Comparison of ENCODE assay signal across 19 cellular contexts in the genomic region with DNA sequence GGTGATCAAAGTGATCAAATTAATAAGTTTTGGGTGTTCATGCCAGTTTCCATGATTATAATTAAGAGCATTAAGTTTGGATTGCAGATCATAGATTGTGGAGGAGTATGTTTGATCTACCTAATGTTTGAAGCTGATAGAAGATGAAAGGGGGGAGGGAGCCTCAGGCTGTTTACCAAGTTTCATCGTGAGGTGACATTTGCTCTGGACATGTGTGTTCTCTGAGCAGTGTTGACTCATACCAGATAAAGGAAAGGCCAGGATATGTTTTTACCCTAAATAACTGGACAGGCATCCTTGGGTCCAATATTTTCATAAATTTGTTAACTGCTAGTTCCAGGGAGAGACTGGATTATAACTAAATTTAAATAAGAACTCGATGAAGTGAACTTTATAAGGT. TPM values are rescaled to one million over a fixed set of nuclear protein-coding genes. Genes with fewer than 3 reads are reported as not detected.
DNase-seq lines count a peak whose midpoint lies in the region; ATAC-seq and TF ChIP-seq lines count a peak whose summit lies in the region.
"Had no signal": no experiment of that assay in that cellular context is flagged by ENCODE, and none has a peak within 500 bp of the region (broad histone marks: within the 10 kb centered on the region; RNA-seq: fewer than 3 reads in every experiment).

No MANE protein-coding gene starts in this region.

- no peak for TF ChIP-seq POLR2A in body of pancreas (IDR thresholded peaks at IDR 0.05)

- intact Hi-C loops in body of pancreas (cut with DNase I): no loop called here

- TF ChIP-seq RAD21 in liver (IDR thresholded peaks at IDR 0.05): peak in 1 of 2 donors; percentile 18

- no peak overlapping the region for H3K27ac Mint-ChIP-seq in natural killer cell treated with Interleukin-12 subunit alpha and Interleukin-12 subunit beta and Interleukin-15 and Interleukin-18, amount 100 ng/mL, for 72 hours
- H3K27ac Mint-ChIP-seq: CD8-positive, alpha-beta memory T cell had no signal

- 8 to 23% methylated on average over 2 of the region's 2 CpGs for WGBS in body of pancreas, 2 donors
- 31% methylated on average over 2 of the region's 2 CpGs for WGBS in liver

- H3K9me3 Mint-ChIP-seq in natural killer cell treated with Interleukin-12 subunit alpha and Interleukin-12 subunit beta and Interleukin-15 and Interleukin-18, amount 100 ng/mL, for 72 hours: peaks cover 2% of the 10 kb centered on the region

- peak overlapping the region; percentile 80 to 91 (median 84) for H3K27ac ChIP-seq in body of pancreas
- H3K27ac ChIP-seq in liver (ENCODE audit: low read depth in 1 of 2, low read length in 2 of 2): no peak overlapping the region
- H3K27ac ChIP-seq: HL-60, PC-9, RWPE1 had no signal

- no peak overlapping the region for H3K4me3 Mint-ChIP-seq in natural killer cell treated with Interleukin-12 subunit alpha and Interleukin-12 subunit beta and Interleukin-15 and Interleukin-18, amount 100 ng/mL, for 72 hours
- H3K4me3 Mint-ChIP-seq: CD8-positive, alpha-beta memory T cell had no signal

- peaks cover 58% of the 10 kb centered on the region for H3K4me1 ChIP-seq in body of pancreas
- H3K4me1 ChIP-seq in liver (ENCODE audit: control insufficient read depth in 4 of 4, insufficient read depth in 4 of 4, low read length in 3 of 4): peaks cover under 1 to 28% (median 18%) of the 10 kb centered on the region in 4 donors

- no peak overlapping the region for H3K4me3 ChIP-seq in body of pancreas
- no peak overlapping the region for H3K4me3 ChIP-seq in liver (ENCODE audit: low read depth in 1 of 3, low read length in 3 of 3)
- H3K4me3 ChIP-seq: PC-9 had no signal

- TF ChIP-seq CTCF in body of pancreas (IDR thresholded peaks at IDR 0.05) (no peak), liver (IDR thresholded peaks at IDR 0.05; ENCODE audit: low read depth, low read length, missing input control) (no peak), GM20000 (IDR thresholded peaks at IDR 0.05; ENCODE audit: extremely low read depth, missing control alignments) (no peak)

- H3K9ac ChIP-seq in liver (ENCODE audit: low read depth in 1 of 2, low read length in 2 of 2): no peak overlapping the region
- H3K9ac ChIP-seq: SK-N-SH had no signal

- H3K4me1 Mint-ChIP-seq in natural killer cell treated with Interleukin-12 subunit alpha and Interleukin-12 subunit beta and Interleukin-15 and Interleukin-18, amount 100 ng/mL, for 72 hours (ENCODE audit: low read depth in 2 of 2): peaks cover 13 to 19% of the 10 kb centered on the region in 2 donors

- peaks cover 4% of the 10 kb centered on the region for H3K36me3 Mint-ChIP-seq in natural killer cell treated with Interleukin-12 subunit alpha and Interleukin-12 subunit beta and Interleukin-15 and Interleukin-18, amount 100 ng/mL, for 72 hours

- DNase-seq in NCI-H146 (lab: John Stamatoyannopoulos, UW) (peak; percentile 8), NCI-H146 treated with DMSO at 0.1 percent for 48 hours (lab: John Stamatoyannopoulos, UW; ENCODE audit: unreplicated experiment) (no peak), body of pancreas (peak; percentile 50 to 70 (median 62)), dermis blood vessel endothelial cell (no peak), GM20000 (ENCODE audit: low spot score) (no peak)
- DNase-seq in natural killer cell treated with Interleukin-12 subunit alpha and Interleukin-12 subunit beta and Interleukin-15 and Interleukin-18, amount 100 ng/mL, for 72 hours (ENCODE audit: low spot score): no peak
- DNase-seq: AML-193; C1 segment of cervical spinal cord; CD8-positive, alpha-beta memory T cell; KG1; NCI-H1105; NCI-H187; PC-9; SIG-M5; SK-N-SH had no signal

- no peaks in the 10 kb centered on the region for H3K27me3 ChIP-seq in body of pancreas
- H3K27me3 ChIP-seq in liver (ENCODE audit: control insufficient read depth in 4 of 4, insufficient read depth in 4 of 4, low read length in 3 of 4): no peaks in the 10 kb centered on the region

- H3K27me3 Mint-ChIP-seq in natural killer cell treated with Interleukin-12 subunit alpha and Interleukin-12 subunit beta and Interleukin-15 and Interleukin-18, amount 100 ng/mL, for 72 hours: peaks cover 21 to 32% of the 10 kb centered on the region in 2 donors

- ATAC-seq in body of pancreas: peak; percentile 34
- no peak for ATAC-seq in natural killer cell treated with Interleukin-12 subunit alpha and Interleukin-12 subunit beta and Interleukin-15 and Interleukin-18, amount 100 ng/mL, for 72 hours
- ATAC-seq: HCT116 had no signal

- H3K9me3 ChIP-seq in body of pancreas: no peaks in the 10 kb centered on the region
- H3K9me3 ChIP-seq in liver (ENCODE audit: control insufficient read depth in 4 of 4, low read length in 3 of 4): no peaks in the 10 kb centered on the region
- H3K9me3 ChIP-seq: SK-N-SH had no signal

- H3K36me3 ChIP-seq in body of pancreas (replicated peaks in 1 of 2; ENCODE audit: insufficient read depth in 1 of 2, low read depth in 2 of 2) (no peaks in the 10 kb centered on the region), liver (ENCODE audit: control insufficient read depth in 4 of 4, insufficient read depth in 3 of 4, low read depth in 1 of 4, low read length in 3 of 4) (no peaks in the 10 kb centered on the region)

TF ChIP-seq in liver, 16 proteins besides CTCF, POLR2A, EP300 and RAD21:
- TF ChIP-seq JUND (IDR thresholded peaks at IDR 0.05) (peak in 1 of 2 donors; percentile 44), EGR1 (IDR thresholded peaks at IDR 0.05; ENCODE audit: low read depth in 2 of 2) (no peak), YY1 (IDR thresholded peaks at IDR 0.05) (peak; percentile 33), TAF1 (conservative IDR thresholded peaks at IDR 0.05) (no peak), FOXA2 (IDR thresholded peaks at IDR 0.05) (peak; percentile 68), NR2F2 (IDR thresholded peaks at IDR 0.05) (no peak), HNF4A (conservative IDR thresholded peaks at IDR 0.05) (peak; percentile 14 to 45), FOXA1 (IDR thresholded peaks at IDR 0.05) (peak; percentile 39), RXRA (IDR thresholded peaks at IDR 0.05) (peak in 1 of 2 donors; percentile 22), SP1 (IDR thresholded peaks at IDR 0.05) (peak; percentile 18)
- TF ChIP-seq, protein P1, sequence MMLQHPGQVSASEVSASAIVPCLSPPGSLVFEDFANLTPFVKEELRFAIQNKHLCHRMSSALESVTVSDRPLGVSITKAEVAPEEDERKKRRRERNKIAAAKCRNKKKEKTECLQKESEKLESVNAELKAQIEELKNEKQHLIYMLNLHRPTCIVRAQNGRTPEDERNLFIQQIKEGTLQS (IDR thresholded peaks at IDR 0.05): no peak
- TF ChIP-seq, protein P2, sequence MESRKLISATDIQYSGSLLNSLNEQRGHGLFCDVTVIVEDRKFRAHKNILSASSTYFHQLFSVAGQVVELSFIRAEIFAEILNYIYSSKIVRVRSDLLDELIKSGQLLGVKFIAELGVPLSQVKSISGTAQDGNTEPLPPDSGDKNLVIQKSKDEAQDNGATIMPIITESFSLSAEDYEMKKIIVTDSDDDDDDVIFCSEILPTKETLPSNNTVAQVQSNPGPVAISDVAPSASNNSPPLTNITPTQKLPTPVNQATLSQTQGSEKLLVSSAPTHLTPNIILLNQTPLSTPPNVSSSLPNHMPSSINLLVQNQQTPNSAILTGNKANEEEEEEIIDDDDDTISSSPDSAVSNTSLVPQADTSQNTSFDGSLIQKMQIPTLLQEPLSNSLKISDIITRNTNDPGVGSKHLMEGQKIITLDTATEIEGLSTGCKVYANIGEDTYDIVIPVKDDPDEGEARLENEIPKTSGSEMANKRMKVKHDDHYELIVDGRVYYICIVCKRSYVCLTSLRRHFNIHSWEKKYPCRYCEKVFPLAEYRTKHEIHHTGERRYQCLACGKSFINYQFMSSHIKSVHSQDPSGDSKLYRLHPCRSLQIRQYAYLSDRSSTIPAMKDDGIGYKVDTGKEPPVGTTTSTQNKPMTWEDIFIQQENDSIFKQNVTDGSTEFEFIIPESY (IDR thresholded peaks at IDR 0.05): no peak
- TF ChIP-seq, protein P3, sequence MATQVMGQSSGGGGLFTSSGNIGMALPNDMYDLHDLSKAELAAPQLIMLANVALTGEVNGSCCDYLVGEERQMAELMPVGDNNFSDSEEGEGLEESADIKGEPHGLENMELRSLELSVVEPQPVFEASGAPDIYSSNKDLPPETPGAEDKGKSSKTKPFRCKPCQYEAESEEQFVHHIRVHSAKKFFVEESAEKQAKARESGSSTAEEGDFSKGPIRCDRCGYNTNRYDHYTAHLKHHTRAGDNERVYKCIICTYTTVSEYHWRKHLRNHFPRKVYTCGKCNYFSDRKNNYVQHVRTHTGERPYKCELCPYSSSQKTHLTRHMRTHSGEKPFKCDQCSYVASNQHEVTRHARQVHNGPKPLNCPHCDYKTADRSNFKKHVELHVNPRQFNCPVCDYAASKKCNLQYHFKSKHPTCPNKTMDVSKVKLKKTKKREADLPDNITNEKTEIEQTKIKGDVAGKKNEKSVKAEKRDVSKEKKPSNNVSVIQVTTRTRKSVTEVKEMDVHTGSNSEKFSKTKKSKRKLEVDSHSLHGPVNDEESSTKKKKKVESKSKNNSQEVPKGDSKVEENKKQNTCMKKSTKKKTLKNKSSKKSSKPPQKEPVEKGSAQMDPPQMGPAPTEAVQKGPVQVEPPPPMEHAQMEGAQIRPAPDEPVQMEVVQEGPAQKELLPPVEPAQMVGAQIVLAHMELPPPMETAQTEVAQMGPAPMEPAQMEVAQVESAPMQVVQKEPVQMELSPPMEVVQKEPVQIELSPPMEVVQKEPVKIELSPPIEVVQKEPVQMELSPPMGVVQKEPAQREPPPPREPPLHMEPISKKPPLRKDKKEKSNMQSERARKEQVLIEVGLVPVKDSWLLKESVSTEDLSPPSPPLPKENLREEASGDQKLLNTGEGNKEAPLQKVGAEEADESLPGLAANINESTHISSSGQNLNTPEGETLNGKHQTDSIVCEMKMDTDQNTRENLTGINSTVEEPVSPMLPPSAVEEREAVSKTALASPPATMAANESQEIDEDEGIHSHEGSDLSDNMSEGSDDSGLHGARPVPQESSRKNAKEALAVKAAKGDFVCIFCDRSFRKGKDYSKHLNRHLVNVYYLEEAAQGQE (IDR thresholded peaks at IDR 0.05): peak; percentile 13
- TF ChIP-seq, protein P4, sequence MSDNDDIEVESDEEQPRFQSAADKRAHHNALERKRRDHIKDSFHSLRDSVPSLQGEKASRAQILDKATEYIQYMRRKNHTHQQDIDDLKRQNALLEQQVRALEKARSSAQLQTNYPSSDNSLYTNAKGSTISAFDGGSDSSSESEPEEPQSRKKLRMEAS (IDR thresholded peaks at IDR 0.05): peak; percentile 17

RNA-seq across cellular contexts. Expression of a gene that starts 3.5 kb away (rescaled TPM):
- total RNA-seq in body of pancreas: 100 to 1,000 TPM; 183 to 268 TPM
- 100 to 1,000 TPM in 1 of 2 donors, 10 to 100 TPM in 1; 44.9 to 117 TPM for total RNA-seq in liver
- polyA plus RNA-seq in liver: 10 to 100 TPM; 40.7 to 46.3 TPM
- 100 to 1,000 TPM in 1 of 2 donors, 10 to 100 TPM in 1; 54.9 to 113 TPM for total RNA-seq in natural killer cell treated with Interleukin-12 subunit alpha and Interleukin-12 subunit beta and Interleukin-15 and Interleukin-18, amount 100 ng/mL, for 72 hours
- total RNA-seq in dermis blood vessel endothelial cell: 86.1 and 95.8 TPM in 2 replicates

Comparison
In these comparisons a context has a peak if more than half of its experiments do, and no peak if none do; other contexts are left out.
1. DNase-seq: peak in NCI-H146 (single experiment) and body of pancreas (4 of 4); none in NCI-H146 treated with DMSO at 0.1 percent for 48 hours (single experiment), natural killer cell treated with Interleukin-12 subunit alpha and Interleukin-12 subunit beta and Interleukin-15 and Interleukin-18, amount 100 ng/mL, for 72 hours (single experiment), dermis blood vessel endothelial cell (single experiment) and GM20000 (single experiment).
2. H3K27ac ChIP-seq: peak in body of pancreas (4 of 4); none in liver (0 of 2).